9 cellular contexts compared by ENCODE assay signal in genomic region chr20:39849664-39850063, GRCh38.
DNase-seq lines count a peak whose midpoint lies in the region; ATAC-seq and TF ChIP-seq lines count a peak whose summit lies in the region.
"Had no signal": no experiment of that assay in that cellular context is flagged by ENCODE, and none has a peak within 500 bp of the region (broad histone marks: within the 10 kb centered on the region; RNA-seq: fewer than 3 reads in every experiment).

No MANE protein-coding gene starts in this region.

- H4K20me1 ChIP-seq in smooth muscle cell (ENCODE audit: low read depth), result no peaks in the 10 kb centered on the region

- H3K36me3 Mint-ChIP-seq in HFFc6 (ENCODE audit: low read depth), result no peaks in the 10 kb centered on the region

- H3K27me3 ChIP-seq in smooth muscle cell (ENCODE audit: low read depth) (no peaks in the 10 kb centered on the region), mesendoderm (ENCODE audit: insufficient read depth, low read length, poor library complexity) (no peaks in the 10 kb centered on the region)

- no peak overlapping the region for H4K8ac ChIP-seq in mesendoderm (ENCODE audit: low read depth, low read length)

- H2BK120ac ChIP-seq in mesendoderm (ENCODE audit: low read depth, low read length), result no peak overlapping the region

- no peak overlapping the region for H2AFZ ChIP-seq in smooth muscle cell (ENCODE audit: low read depth)

- peak overlapping the region; percentile 78 for H3K27ac Mint-ChIP-seq in HFFc6

- H4K5ac ChIP-seq in mesendoderm (ENCODE audit: low read length), result no peak overlapping the region

- no peak overlapping the region for H2AK5ac ChIP-seq in mesendoderm (ENCODE audit: low read length)

- H3K9me3 Mint-ChIP-seq in HFFc6, result no peaks in the 10 kb centered on the region; the same call in 1 of the 2 replicates

- H3K23ac ChIP-seq in mesendoderm (ENCODE audit: low read length), result no peak overlapping the region

- no peak for TF ChIP-seq POLR2A in GM18505 (IDR thresholded peaks at IDR 0.05; ENCODE audit: borderline replicate concordance, extremely low read depth, insufficient read depth, insufficient read length)

- H3K79me1 ChIP-seq in mesendoderm (ENCODE audit: low read length), result no peaks in the 10 kb centered on the region

- H3K4me1 ChIP-seq in smooth muscle cell (ENCODE audit: low read depth), result peaks cover 57% of the 10 kb centered on the region
- no peaks in the 10 kb centered on the region for H3K4me1 ChIP-seq in mesendoderm (ENCODE audit: control insufficient read depth, low read depth, low read length)

- no peaks in the 10 kb centered on the region for H3K79me2 ChIP-seq in smooth muscle cell (ENCODE audit: low read depth)
- H3K79me2 ChIP-seq in mesendoderm (ENCODE audit: control insufficient read depth, insufficient read depth, low read length), result no peaks in the 10 kb centered on the region

- no peaks in the 10 kb centered on the region for H3K36me3 ChIP-seq in smooth muscle cell (ENCODE audit: low read depth)
- H3K36me3 ChIP-seq in mesendoderm (ENCODE audit: control insufficient read depth, insufficient read depth, low read length), result no peaks in the 10 kb centered on the region

- no peak for ATAC-seq in GM21723 (IDR thresholded peaks at IDR 0.05; ENCODE audit: unreplicated experiment)
- ATAC-seq in GM18505 (IDR thresholded peaks at IDR 0.05; ENCODE audit: unreplicated experiment), result no peak
- ATAC-seq in HG03565 (IDR thresholded peaks at IDR 0.05; ENCODE audit: unreplicated experiment), result no peak

- H2BK5ac ChIP-seq in mesendoderm (ENCODE audit: low read length), result no peak overlapping the region

- no peaks in the 10 kb centered on the region for H3F3A ChIP-seq in smooth muscle cell (ENCODE audit: low read depth)

- WGBS in smooth muscle cell (ENCODE audit: low lambda C conversion rate), result 15% methylated on average over 9 of the region's 9 CpGs
- WGBS in mesendoderm (ENCODE audit: extremely low coverage, insufficient coverage, low lambda C conversion rate), result no CpG with 5 or more reads among the region's 9 CpGs

- H3K27ac ChIP-seq in smooth muscle cell (ENCODE audit: low read depth) (peak overlapping the region; percentile 97), mesendoderm (ENCODE audit: low read depth, low read length) (no peak overlapping the region)
- H3K27ac ChIP-seq: KMS-11 had no signal

- peaks cover 54% of the 10 kb centered on the region for H3K4me1 Mint-ChIP-seq in HFFc6 (ENCODE audit: low read depth)

- H3K56ac ChIP-seq in mesendoderm (ENCODE audit: low read length), result no peak overlapping the region

- H3K4me2 ChIP-seq in smooth muscle cell, result peak overlapping the region; percentile 38
- H3K4me2 ChIP-seq in mesendoderm (ENCODE audit: low read length), result no peak overlapping the region
- H3K4me2 ChIP-seq: KMS-11 had no signal

- H3K27me3 Mint-ChIP-seq in HFFc6 (ENCODE audit: insufficient read depth), result peaks cover 3% of the 10 kb centered on the region; the same call in 1 of the 2 replicates

- H3K4me3 ChIP-seq in smooth muscle cell (no peak overlapping the region), mesendoderm (ENCODE audit: low read length) (no peak overlapping the region)

- no peak overlapping the region for H3K4ac ChIP-seq in mesendoderm (ENCODE audit: low read depth, low read length)

- TF ChIP-seq CTCF in HFFc6 (IDR thresholded peaks at IDR 0.05), result no peak
- TF ChIP-seq CTCF in smooth muscle cell (IDR thresholded peaks at IDR 0.05; ENCODE audit: borderline replicate concordance, insufficient read depth, poor library complexity, severe bottlenecking), result no peak

- H3K9ac ChIP-seq in smooth muscle cell (ENCODE audit: low read depth) (no peak overlapping the region), mesendoderm (ENCODE audit: low read length) (no peak overlapping the region)
- H3K9ac ChIP-seq: KMS-11 had no signal

- no peak overlapping the region for H2BK15ac ChIP-seq in mesendoderm (replicated peaks; ENCODE audit: low read depth)

- no peak overlapping the region for H3K18ac ChIP-seq in mesendoderm (ENCODE audit: low read length)

- H3K4me3 Mint-ChIP-seq in HFFc6, result peak overlapping the region; percentile 49

- H3K9me3 ChIP-seq in smooth muscle cell (replicated peaks; ENCODE audit: low read depth), result no peaks in the 10 kb centered on the region

- peak; percentile 88 for DNase-seq in HFFc6
- peak; percentile 76 for DNase-seq in brain pericyte (ENCODE audit: low read depth, low spot score)
- DNase-seq in iris pigment epithelial cell (ENCODE audit: low read depth), result peak; percentile 51
- peak; percentile 45 for DNase-seq in smooth muscle cell (lab: John Stamatoyannopoulos, UW; ENCODE audit: unreplicated experiment)
- no peak for DNase-seq in mesendoderm
